ENCODE assay signal across 12 cellular contexts in genomic region chr11:11396290-11397042, GRCh38. TPM values are rescaled to one million over a fixed set of nuclear protein-coding genes. Genes with fewer than 3 reads are reported as not detected.
DNase-seq lines count a peak whose midpoint lies in the region; ATAC-seq and TF ChIP-seq lines count a peak whose summit lies in the region.
"Had no signal": no experiment of that assay in that cellular context is flagged by ENCODE, and none has a peak within 500 bp of the region (broad histone marks: within the 10 kb centered on the region; RNA-seq: fewer than 3 reads in every experiment).

No MANE protein-coding gene starts in this region.

- peaks cover 0 to 4% (median 1%) of the 10 kb centered on the region in 4 donors for H3K4me1 ChIP-seq in Peyer's patch

- H3K9me3 ChIP-seq in Peyer's patch, result no peaks in the 10 kb centered on the region
- H3K9me3 ChIP-seq in CD4-positive, alpha-beta T cell (ENCODE audit: control insufficient read depth, low read length), result no peaks in the 10 kb centered on the region

- POLR2A ChIA-PET in CD4-positive, alpha-beta T cell (lab: Charles Lee), result no interaction called here

- DNase-seq in Ammon's horn (ENCODE audit: low spot score), result peak; percentile 79
- DNase-seq in RKO (ENCODE audit: low spot score), result peak; percentile 19
- peak; percentile 59 for DNase-seq in fibroblast of gingiva (ENCODE audit: low read depth)
- peak; percentile 58 for DNase-seq in occipital lobe (lab: John Stamatoyannopoulos, UW)
- no peak for DNase-seq in epidermal melanocyte (ENCODE audit: insufficient read length, low spot score)
- no peak for DNase-seq in Peyer's patch
- DNase-seq in CD4-positive, alpha-beta T cell, result no peak
- DNase-seq: NCI-H2107, T-cell had no signal

- H3K4me1 Mint-ChIP-seq in CD4-positive, alpha-beta T cell (ENCODE audit: low read depth), result no peaks in the 10 kb centered on the region
- H3K4me1 Mint-ChIP-seq: stimulated activated memory B cell treated with anti-CD40 and anti-IgM and Interleukin-4, amounts not matched to agents 10 μg/mL and 1 μg/mL and 100 μg/mL, for 72 hours; T-cell had no signal

- ATAC-seq in HG03025 (IDR thresholded peaks at IDR 0.05; ENCODE audit: low FRiP score, unreplicated experiment), result no peak
- no peak for ATAC-seq in CD4-positive, alpha-beta T cell (ENCODE audit: poor library complexity)
- ATAC-seq: stimulated activated memory B cell treated with anti-CD40 and anti-IgM and Interleukin-4, amounts not matched to agents 10 μg/mL and 1 μg/mL and 100 μg/mL, for 72 hours; T-cell had no signal

- H3K9me3 Mint-ChIP-seq in CD4-positive, alpha-beta T cell, result no peaks in the 10 kb centered on the region
- H3K9me3 Mint-ChIP-seq: activated T-helper 2 cell treated with anti-CD3 and anti-CD28 coated beads, Interferon-gamma antibody, Interleukin-2, Interleukin-4, amounts not matched to agents 10 μg/mL and 5 μg/mL and 100 μg/mL, durations not matched to agents 14 hours and 24 hours and 36 hours; stimulated activated memory B cell treated with anti-CD40 and anti-IgM and Interleukin-4, amounts not matched to agents 10 μg/mL and 1 μg/mL and 100 μg/mL, for 72 hours; T-cell had no signal

- H3K4me3 ChIP-seq in Peyer's patch, result no peak overlapping the region

- H3K27me3 Mint-ChIP-seq in CD4-positive, alpha-beta T cell, result no peaks in the 10 kb centered on the region

- intact Hi-C loops in CD4-positive, alpha-beta T cell (cut with DNase I, micrococcal nuclease), result no loop called here

- peak overlapping the region in 1 of 4 donors; percentile 20 for H3K27ac ChIP-seq in Peyer's patch
- no peak overlapping the region for H3K27ac ChIP-seq in CD4-positive, alpha-beta T cell (ENCODE audit: low read depth, low read length)

- no peak overlapping the region for H3K4me3 Mint-ChIP-seq in CD4-positive, alpha-beta T cell
- H3K4me3 Mint-ChIP-seq: stimulated activated memory B cell treated with anti-CD40 and anti-IgM and Interleukin-4, amounts not matched to agents 10 μg/mL and 1 μg/mL and 100 μg/mL, for 72 hours; T-cell had no signal

- CTCF ChIA-PET in CD4-positive, alpha-beta T cell (lab: Charles Lee), result no interaction called here

- no peaks in the 10 kb centered on the region for H3K36me3 Mint-ChIP-seq in CD4-positive, alpha-beta T cell (ENCODE audit: low read depth)
- H3K36me3 Mint-ChIP-seq: stimulated activated memory B cell treated with anti-CD40 and anti-IgM and Interleukin-4, amounts not matched to agents 10 μg/mL and 1 μg/mL and 100 μg/mL, for 72 hours; T-cell had no signal

- no peak for TF ChIP-seq POLR2A in Peyer's patch (IDR thresholded peaks at IDR 0.05)

- no peak for TF ChIP-seq CTCF in Peyer's patch (IDR thresholded peaks at IDR 0.05)
- no peak for TF ChIP-seq CTCF in CD4-positive, alpha-beta T cell (IDR thresholded peaks at IDR 0.05)

- no peaks in the 10 kb centered on the region for H3K27me3 ChIP-seq in Peyer's patch
- no peaks in the 10 kb centered on the region for H3K27me3 ChIP-seq in CD4-positive, alpha-beta T cell (ENCODE audit: control insufficient read depth, insufficient read depth, low read length)

- H3K36me3 ChIP-seq in Peyer's patch, result no peaks in the 10 kb centered on the region

- no peak overlapping the region for H3K27ac Mint-ChIP-seq in CD4-positive, alpha-beta T cell
- H3K27ac Mint-ChIP-seq: activated T-helper 2 cell treated with anti-CD3 and anti-CD28 coated beads, Interferon-gamma antibody, Interleukin-2, Interleukin-4, amounts not matched to agents 10 μg/mL and 5 μg/mL and 100 μg/mL, durations not matched to agents 14 hours and 24 hours and 36 hours; stimulated activated memory B cell treated with anti-CD40 and anti-IgM and Interleukin-4, amounts not matched to agents 10 μg/mL and 1 μg/mL and 100 μg/mL, for 72 hours; T-cell had no signal

RNA-seq across cellular contexts. Expression of gene CSNK2A3, which starts 43.4 kb away (rescaled TPM):
- total RNA-seq in occipital lobe (5.5 TPM), Peyer's patch (1 to 10 TPM in 3 of 4 donors, not detected in 1; 1.6 to 8.3 (median 2.0) TPM)
- under 1 TPM; 0.27 to 0.28 TPM for total RNA-seq in CD4-positive, alpha-beta T cell

Comparison
In these comparisons a context has a peak if more than half of its experiments do, and no peak if none do; other contexts are left out.
1. DNase-seq: peak in Ammon's horn (single experiment), RKO (single experiment), fibroblast of gingiva (single experiment) and occipital lobe (single experiment); none in epidermal melanocyte (single experiment), Peyer's patch (0 of 3) and CD4-positive, alpha-beta T cell (0 of 10).